2 cellular contexts compared by ENCODE assay signal in the genomic region with DNA sequence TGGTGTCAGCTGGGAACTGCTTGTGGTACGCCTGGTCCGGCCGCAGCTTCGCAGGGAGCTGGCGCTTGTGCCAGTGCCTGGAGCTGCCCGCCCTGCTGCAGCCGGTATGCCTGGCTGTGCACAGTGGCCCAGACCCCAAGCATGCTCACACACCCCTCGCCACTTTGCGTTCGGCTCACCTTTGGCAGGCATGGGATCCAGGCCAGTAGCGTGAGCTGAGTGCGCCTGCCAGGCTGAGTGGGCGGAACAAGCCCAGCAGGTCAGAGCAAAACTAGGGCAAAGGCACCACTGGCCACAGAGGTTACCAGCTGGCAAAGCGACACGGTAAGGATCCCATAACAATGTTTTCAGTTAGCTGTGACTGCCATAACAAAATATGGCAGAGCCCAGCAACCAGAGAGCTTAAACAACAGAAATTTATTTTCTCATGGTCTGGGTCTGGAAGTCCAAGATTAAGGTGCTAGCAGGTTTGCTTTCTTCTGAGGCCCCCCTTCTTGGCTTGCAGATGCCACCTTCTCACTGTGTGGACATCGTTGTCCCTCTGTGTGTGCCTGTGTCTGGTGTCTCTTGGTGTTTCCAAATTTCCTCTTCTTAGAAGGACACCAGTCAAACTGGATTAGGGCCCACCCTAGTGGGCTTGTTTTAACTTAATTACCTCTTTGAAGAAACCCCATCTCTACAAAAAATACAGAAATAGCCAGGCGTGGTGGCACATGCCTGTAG.
TF ChIP-seq lines count a peak whose summit lies in the region.

No MANE protein-coding gene starts in this region.

TF ChIP-seq in liver, 16 proteins besides CTCF, POLR2A, EP300 and RAD21 (continued from another document):
- TF ChIP-seq, protein P1, sequence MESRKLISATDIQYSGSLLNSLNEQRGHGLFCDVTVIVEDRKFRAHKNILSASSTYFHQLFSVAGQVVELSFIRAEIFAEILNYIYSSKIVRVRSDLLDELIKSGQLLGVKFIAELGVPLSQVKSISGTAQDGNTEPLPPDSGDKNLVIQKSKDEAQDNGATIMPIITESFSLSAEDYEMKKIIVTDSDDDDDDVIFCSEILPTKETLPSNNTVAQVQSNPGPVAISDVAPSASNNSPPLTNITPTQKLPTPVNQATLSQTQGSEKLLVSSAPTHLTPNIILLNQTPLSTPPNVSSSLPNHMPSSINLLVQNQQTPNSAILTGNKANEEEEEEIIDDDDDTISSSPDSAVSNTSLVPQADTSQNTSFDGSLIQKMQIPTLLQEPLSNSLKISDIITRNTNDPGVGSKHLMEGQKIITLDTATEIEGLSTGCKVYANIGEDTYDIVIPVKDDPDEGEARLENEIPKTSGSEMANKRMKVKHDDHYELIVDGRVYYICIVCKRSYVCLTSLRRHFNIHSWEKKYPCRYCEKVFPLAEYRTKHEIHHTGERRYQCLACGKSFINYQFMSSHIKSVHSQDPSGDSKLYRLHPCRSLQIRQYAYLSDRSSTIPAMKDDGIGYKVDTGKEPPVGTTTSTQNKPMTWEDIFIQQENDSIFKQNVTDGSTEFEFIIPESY (IDR thresholded peaks at IDR 0.05): no peak
- TF ChIP-seq FOXA2 (IDR thresholded peaks at IDR 0.05): no peak
- TF ChIP-seq RXRA (IDR thresholded peaks at IDR 0.05): peak; percentile 97 to 98
- TF ChIP-seq, protein P2, sequence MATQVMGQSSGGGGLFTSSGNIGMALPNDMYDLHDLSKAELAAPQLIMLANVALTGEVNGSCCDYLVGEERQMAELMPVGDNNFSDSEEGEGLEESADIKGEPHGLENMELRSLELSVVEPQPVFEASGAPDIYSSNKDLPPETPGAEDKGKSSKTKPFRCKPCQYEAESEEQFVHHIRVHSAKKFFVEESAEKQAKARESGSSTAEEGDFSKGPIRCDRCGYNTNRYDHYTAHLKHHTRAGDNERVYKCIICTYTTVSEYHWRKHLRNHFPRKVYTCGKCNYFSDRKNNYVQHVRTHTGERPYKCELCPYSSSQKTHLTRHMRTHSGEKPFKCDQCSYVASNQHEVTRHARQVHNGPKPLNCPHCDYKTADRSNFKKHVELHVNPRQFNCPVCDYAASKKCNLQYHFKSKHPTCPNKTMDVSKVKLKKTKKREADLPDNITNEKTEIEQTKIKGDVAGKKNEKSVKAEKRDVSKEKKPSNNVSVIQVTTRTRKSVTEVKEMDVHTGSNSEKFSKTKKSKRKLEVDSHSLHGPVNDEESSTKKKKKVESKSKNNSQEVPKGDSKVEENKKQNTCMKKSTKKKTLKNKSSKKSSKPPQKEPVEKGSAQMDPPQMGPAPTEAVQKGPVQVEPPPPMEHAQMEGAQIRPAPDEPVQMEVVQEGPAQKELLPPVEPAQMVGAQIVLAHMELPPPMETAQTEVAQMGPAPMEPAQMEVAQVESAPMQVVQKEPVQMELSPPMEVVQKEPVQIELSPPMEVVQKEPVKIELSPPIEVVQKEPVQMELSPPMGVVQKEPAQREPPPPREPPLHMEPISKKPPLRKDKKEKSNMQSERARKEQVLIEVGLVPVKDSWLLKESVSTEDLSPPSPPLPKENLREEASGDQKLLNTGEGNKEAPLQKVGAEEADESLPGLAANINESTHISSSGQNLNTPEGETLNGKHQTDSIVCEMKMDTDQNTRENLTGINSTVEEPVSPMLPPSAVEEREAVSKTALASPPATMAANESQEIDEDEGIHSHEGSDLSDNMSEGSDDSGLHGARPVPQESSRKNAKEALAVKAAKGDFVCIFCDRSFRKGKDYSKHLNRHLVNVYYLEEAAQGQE (IDR thresholded peaks at IDR 0.05): peak; percentile 74
- TF ChIP-seq NR2F2 (IDR thresholded peaks at IDR 0.05): no peak

TF ChIP-seq in HepG2, 621 proteins besides CTCF, POLR2A, EP300 and RAD21 (continued from another document):
- TF ChIP-seq, protein P3, sequence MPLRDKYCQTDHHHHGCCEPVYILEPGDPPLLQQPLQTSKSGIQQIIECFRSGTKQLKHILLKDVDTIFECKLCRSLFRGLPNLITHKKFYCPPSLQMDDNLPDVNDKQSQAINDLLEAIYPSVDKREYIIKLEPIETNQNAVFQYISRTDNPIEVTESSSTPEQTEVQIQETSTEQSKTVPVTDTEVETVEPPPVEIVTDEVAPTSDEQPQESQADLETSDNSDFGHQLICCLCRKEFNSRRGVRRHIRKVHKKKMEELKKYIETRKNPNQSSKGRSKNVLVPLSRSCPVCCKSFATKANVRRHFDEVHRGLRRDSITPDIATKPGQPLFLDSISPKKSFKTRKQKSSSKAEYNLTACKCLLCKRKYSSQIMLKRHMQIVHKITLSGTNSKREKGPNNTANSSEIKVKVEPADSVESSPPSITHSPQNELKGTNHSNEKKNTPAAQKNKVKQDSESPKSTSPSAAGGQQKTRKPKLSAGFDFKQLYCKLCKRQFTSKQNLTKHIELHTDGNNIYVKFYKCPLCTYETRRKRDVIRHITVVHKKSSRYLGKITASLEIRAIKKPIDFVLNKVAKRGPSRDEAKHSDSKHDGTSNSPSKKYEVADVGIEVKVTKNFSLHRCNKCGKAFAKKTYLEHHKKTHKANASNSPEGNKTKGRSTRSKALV (CRISPR knock-in tag; IDR thresholded peaks at IDR 0.05): no peak
- TF ChIP-seq, protein P4, sequence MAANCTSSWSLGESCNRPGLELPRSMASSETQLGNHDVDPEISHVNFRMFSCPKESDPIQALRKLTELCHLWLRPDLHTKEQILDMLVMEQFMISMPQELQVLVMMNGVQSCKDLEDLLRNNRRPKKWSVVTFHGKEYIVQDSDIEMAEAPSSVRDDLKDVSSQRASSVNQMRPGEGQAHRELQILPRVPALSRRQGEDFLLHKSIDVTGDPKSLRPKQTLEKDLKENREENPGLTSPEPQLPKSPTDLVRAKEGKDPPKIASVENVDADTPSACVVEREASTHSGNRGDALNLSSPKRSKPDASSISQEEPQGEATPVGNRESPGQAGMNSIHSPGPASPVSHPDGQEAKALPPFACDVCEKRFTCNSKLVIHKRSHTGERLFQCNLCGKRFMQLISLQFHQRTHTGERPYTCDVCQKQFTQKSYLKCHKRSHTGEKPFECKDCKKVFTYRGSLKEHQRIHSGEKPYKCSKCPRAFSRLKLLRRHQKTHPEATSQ (CRISPR knock-in tag; IDR thresholded peaks at IDR 0.05; ENCODE audit: borderline replicate concordance): no peak
- TF ChIP-seq ZNF251 (CRISPR knock-in tag; IDR thresholded peaks at IDR 0.05) (no peak), ZNF230 (CRISPR knock-in tag; IDR thresholded peaks at IDR 0.05) (no peak), FOXP1 (IDR thresholded peaks at IDR 0.05) (no peak), FOXP1 (CRISPR knock-in tag; IDR thresholded peaks at IDR 0.05) (no peak), CHCHD3 (CRISPR knock-in tag; IDR thresholded peaks at IDR 0.05) (no peak), ASH2L (IDR thresholded peaks at IDR 0.05; ENCODE audit: insufficient read length, low read depth, low read length) (no peak), REL (CRISPR knock-in tag; conservative IDR thresholded peaks at IDR 0.05) (no peak)
